8 cellular contexts compared by ENCODE assay signal in the genomic region with DNA sequence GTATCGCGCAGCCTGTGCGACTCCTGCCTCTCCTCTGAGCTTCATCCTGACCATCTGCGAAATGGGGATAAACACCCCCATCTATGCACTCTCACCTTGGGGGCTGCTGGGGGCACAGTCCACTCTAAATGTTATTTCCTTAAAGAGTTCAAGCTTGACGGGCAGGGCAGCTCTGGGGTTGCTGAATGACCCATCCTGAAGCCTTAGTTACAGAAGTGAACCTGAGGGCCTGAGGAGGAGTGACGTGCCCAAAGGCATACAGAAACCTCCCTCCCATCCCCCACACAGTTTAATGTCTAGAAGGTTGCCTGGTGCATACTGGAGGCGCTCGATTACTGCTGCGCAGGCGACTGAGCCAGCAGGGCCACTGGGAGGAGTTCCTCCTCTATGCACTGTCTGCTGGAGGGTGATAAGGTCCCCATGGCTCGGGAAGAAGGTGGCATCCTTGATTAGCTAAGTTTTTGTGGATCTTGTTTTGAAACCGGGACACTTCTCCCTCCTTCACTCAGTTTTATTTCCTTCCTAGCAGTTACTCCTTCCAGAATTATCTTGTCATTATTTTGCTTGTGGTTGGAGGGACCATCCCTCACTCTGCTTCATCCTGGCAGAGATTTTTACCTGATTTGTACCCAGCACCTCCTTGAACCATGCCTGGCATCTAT. TPM values are rescaled to one million over a fixed set of nuclear protein-coding genes. Genes with fewer than 3 reads are reported as not detected.
DNase-seq lines count a peak whose midpoint lies in the region; ATAC-seq and TF ChIP-seq lines count a peak whose summit lies in the region.

No MANE protein-coding gene starts in this region.

- no peaks in the 10 kb centered on the region for H3K27me3 Mint-ChIP-seq in natural killer cell (ENCODE audit: low read depth in 2 of 2)

- H3K4me3 Mint-ChIP-seq in natural killer cell: peak overlapping the region; percentile 91

- ATAC-seq in GM18909 (IDR thresholded peaks at IDR 0.05; ENCODE audit: poor library complexity, unreplicated experiment) (peak; percentile 66), HG03175 (IDR thresholded peaks at IDR 0.05; ENCODE audit: unreplicated experiment) (peak; percentile 57), esophagus mucosa (peak; percentile 81), natural killer cell (peak; percentile 68 to 86 (median 69))

- no peak overlapping the region for H3K27ac ChIP-seq in subcutaneous abdominal adipose tissue (ENCODE audit: low read depth, low read length)

- H3K27me3 ChIP-seq in subcutaneous abdominal adipose tissue (ENCODE audit: control insufficient read depth in 5 of 5, insufficient read depth in 4 of 5, low read length in 5 of 5): no peaks in the 10 kb centered on the region

- peak overlapping the region; percentile 84 to 95 for H3K27ac Mint-ChIP-seq in natural killer cell

- peaks cover 0 to 24% (median 19%) of the 10 kb centered on the region in 5 donors for H3K4me1 ChIP-seq in subcutaneous abdominal adipose tissue (ENCODE audit: control insufficient read depth in 5 of 5, insufficient read depth in 5 of 5, low read length in 5 of 5)

- no peaks in the 10 kb centered on the region for H3K9me3 ChIP-seq in subcutaneous abdominal adipose tissue (ENCODE audit: control insufficient read depth in 5 of 5, low read length in 5 of 5)

- intact Hi-C loops in natural killer cell (cut with micrococcal nuclease): loop anchor here (1.0 kb wide), 1 partner anchor 13 kb away; a partner anchor contains a TSS

- peak overlapping the region in 3 of 5 donors; percentile 45 to 49 (median 47) for H3K9ac ChIP-seq in subcutaneous abdominal adipose tissue (ENCODE audit: low read length in 5 of 5)

- peaks cover 4 to 26% (median 20%) of the 10 kb centered on the region in 5 donors for H3K36me3 ChIP-seq in subcutaneous abdominal adipose tissue (ENCODE audit: control insufficient read depth in 5 of 5, insufficient read depth in 5 of 5, low read length in 5 of 5)

- H3K36me3 Mint-ChIP-seq in natural killer cell: no peaks in the 10 kb centered on the region

- peak; percentile 72 to 86 for DNase-seq in AML-193 (lab: John Stamatoyannopoulos, UW)
- DNase-seq in NOMO-1 treated with DMSO at 0.1 percent for 48 hours (lab: John Stamatoyannopoulos, UW; ENCODE audit: unreplicated experiment): peak; percentile 89
- DNase-seq in activated CD8-positive, alpha-beta memory T cell treated with anti-CD3 and anti-CD28 coated beads, Interleukin-2, amount 50 U/mL, for 1 hour (ENCODE audit: extremely low read depth): peak; percentile 40
- DNase-seq in natural killer cell: peak; percentile 49

- no peaks in the 10 kb centered on the region for H3K9me3 Mint-ChIP-seq in natural killer cell

- no peak for TF ChIP-seq CTCF in natural killer cell (IDR thresholded peaks at IDR 0.05)

- H3K4me1 Mint-ChIP-seq in natural killer cell: peaks cover 14 to 21% of the 10 kb centered on the region in 2 donors

- H3K4me3 ChIP-seq in subcutaneous abdominal adipose tissue (ENCODE audit: low read depth in 1 of 5, low read length in 5 of 5): peak overlapping the region; percentile 49 to 79 (median 67)

RNA-seq across cellular contexts. Expression of a gene that starts 0.6 kb away (rescaled TPM):
- total RNA-seq in esophagus mucosa (125 TPM), natural killer cell (100 to 1,000 TPM; 149 to 179 (median 162) TPM)

RNA-seq across cellular contexts. Expression of a gene that starts 13.7 kb away (rescaled TPM):
- 60.2 TPM for total RNA-seq in esophagus mucosa
- 10 to 100 TPM; 83.2 to 88.8 (median 86.9) TPM for total RNA-seq in natural killer cell

RNA-seq across cellular contexts. Expression of a gene that starts 22.1 kb away (rescaled TPM):
- 7.5 TPM for total RNA-seq in esophagus mucosa
- total RNA-seq in natural killer cell: 10 to 100 TPM; 61.1 to 64.3 (median 63.8) TPM

RNA-seq across cellular contexts. Expression of a gene that starts 27.7 kb away (rescaled TPM):
- total RNA-seq in esophagus mucosa (1,224 TPM), natural killer cell (1,000 to 10,000 TPM; 1,016 to 1,271 (median 1,271) TPM)

RNA-seq across cellular contexts. Expression of a gene that starts 44.7 kb away (rescaled TPM):
- 41.3 TPM for total RNA-seq in esophagus mucosa
- 10 to 100 TPM; 80.6 to 86.9 (median 85.3) TPM for total RNA-seq in natural killer cell
